1 cellular context compared by ENCODE assay signal in genomic region chr7:73556208-73557107, GRCh38.
TF ChIP-seq lines count a peak whose summit lies in the region.

No MANE protein-coding gene starts in this region.

TF ChIP-seq in IMR-90, 13 proteins besides CTCF, POLR2A, EP300 and RAD21 (continued from another document):
- no peak for TF ChIP-seq USF2 (IDR thresholded peaks at IDR 0.05; ENCODE audit: low read depth, low read length)
- no peak for TF ChIP-seq ELK1 (IDR thresholded peaks at IDR 0.05; ENCODE audit: borderline replicate concordance, low read depth, low read length)
- no peak for TF ChIP-seq CHD1 (IDR thresholded peaks at IDR 0.05; ENCODE audit: low read depth, low read length)
- no peak for TF ChIP-seq NFE2L2 (IDR thresholded peaks at IDR 0.05; ENCODE audit: low read depth, low read length)
- TF ChIP-seq CEBPB (IDR thresholded peaks at IDR 0.05; ENCODE audit: low read depth, low read length): no peak
- TF ChIP-seq SMC3 (IDR thresholded peaks at IDR 0.05; ENCODE audit: low read depth, low read length): no peak
- no peak for TF ChIP-seq MAZ (IDR thresholded peaks at IDR 0.05; ENCODE audit: borderline replicate concordance, low read depth, low read length)
- no peak for TF ChIP-seq FOS (IDR thresholded peaks at IDR 0.05; ENCODE audit: low read depth, low read length)
- TF ChIP-seq MXI1 (IDR thresholded peaks at IDR 0.05; ENCODE audit: borderline replicate concordance, low read depth, low read length): no peak
- TF ChIP-seq BHLHE40 (IDR thresholded peaks at IDR 0.05; ENCODE audit: low read depth, low read length): no peak
